In genomic region chr3:130111865-130112650, GRCh38 we compare ENCODE assay signal across 8 cellular contexts. TPM values are rescaled to one million over a fixed set of nuclear protein-coding genes. Genes with fewer than 3 reads are reported as not detected.
DNase-seq lines count a peak whose midpoint lies in the region; ATAC-seq, FAIRE-seq and TF ChIP-seq lines count a peak whose summit lies in the region.
"Not testable (repeated sequence)": the region's sequence is repeated elsewhere in the genome, so short reads cannot be mapped to it uniquely, and the experiment has no call there.

No MANE protein-coding gene starts in this region.

- H3K9me3 ChIP-seq in kidney (ENCODE audit: control insufficient read depth in 1 of 2, low read length in 2 of 2) = not testable (repeated sequence)

- peaks cover 22% of the 10 kb centered on the region for H3K4me1 Mint-ChIP-seq in central memory CD8-positive, alpha-beta T cell

- DNase-seq in NCI-H526 (lab: John Stamatoyannopoulos, UW) (peak; percentile 32 to 98), kidney (peak; percentile 100), smooth muscle cell of the brain vasculature (ENCODE audit: low read depth, low spot score) (peak; percentile 84)
- peak; percentile 99 for DNase-seq in activated CD4-positive, alpha-beta T cell treated with anti-CD3 and anti-CD28 coated beads for 24 hours (ENCODE audit: low read depth in 2 of 2)
- DNase-seq in central memory CD8-positive, alpha-beta T cell (ENCODE audit: low spot score in 2 of 2) = peak; percentile 99

- peak overlapping the region; percentile 48 to 65 for H3K9ac ChIP-seq in kidney (ENCODE audit: low read length in 2 of 2)

- peak; percentile 39 for ATAC-seq in GM19043 (IDR thresholded peaks at IDR 0.05; ENCODE audit: low read depth, unreplicated experiment)
- peak; percentile 42 for ATAC-seq in HG03460 (IDR thresholded peaks at IDR 0.05; ENCODE audit: unreplicated experiment)
- ATAC-seq in central memory CD8-positive, alpha-beta T cell (replicated peaks; ENCODE audit: extremely low read depth, poor library complexity, severe bottlenecking) = peak; percentile 67

- not testable (repeated sequence) for TF ChIP-seq CTCF in kidney (IDR thresholded peaks at IDR 0.05; ENCODE audit: borderline replicate concordance, extremely low read depth, insufficient read depth)

- intact Hi-C loops in kidney (cut with DNase I) = not testable (repeated sequence)

- not testable (repeated sequence) for H3K4me1 ChIP-seq in kidney (ENCODE audit: control insufficient read depth in 1 of 2, insufficient read depth in 1 of 2, low read depth in 1 of 2, low read length in 2 of 2)

- H3K27ac Mint-ChIP-seq in central memory CD8-positive, alpha-beta T cell (ENCODE audit: low read depth) = peak overlapping the region; percentile 96

- FAIRE-seq in A204.1 (lab: Jason Lieb, UNC) = peak; percentile 97
- FAIRE-seq in kidney (lab: Jason Lieb, UNC) = not testable (repeated sequence)

- peak overlapping the region; percentile 84 for H3K4me3 Mint-ChIP-seq in central memory CD8-positive, alpha-beta T cell

- H3K27ac ChIP-seq in kidney (ENCODE audit: low read depth in 2 of 2, low read length in 2 of 2) = peak overlapping the region; percentile 32 to 85

- H3K36me3 Mint-ChIP-seq in central memory CD8-positive, alpha-beta T cell (ENCODE audit: insufficient read depth) = peaks cover 12% of the 10 kb centered on the region

- not testable (repeated sequence) for H3K27me3 Mint-ChIP-seq in central memory CD8-positive, alpha-beta T cell

- peak overlapping the region; percentile 67 to 85 for H3K4me3 ChIP-seq in kidney (ENCODE audit: low read length in 2 of 2)

- not testable (repeated sequence) for H3K36me3 ChIP-seq in kidney (ENCODE audit: control insufficient read depth in 1 of 2, insufficient read depth in 2 of 2, low read length in 2 of 2)

- not testable (repeated sequence) for H3K9me3 Mint-ChIP-seq in central memory CD8-positive, alpha-beta T cell

RNA-seq across cellular contexts. Expression of gene ALG1L2, which starts 30.4 kb away (rescaled TPM):
- total RNA-seq in kidney = 0.82 TPM
- polyA plus RNA-seq in kidney (ENCODE audit: insufficient read depth, low read depth, low replicate concordance) = not detected

Comparison
In these comparisons a context has a peak if more than half of its experiments do, and no peak if none do; other contexts are left out.
1. Peak in every context shown above with its lines: DNase-seq, ATAC-seq, H3K4me3 ChIP-seq and H3K27ac ChIP-seq.